9 cellular contexts compared by ENCODE assay signal in genomic region chr3:481680-482079, GRCh38.
DNase-seq lines count a peak whose midpoint lies in the region; ATAC-seq and TF ChIP-seq lines count a peak whose summit lies in the region.
"Had no signal": no experiment of that assay in that cellular context is flagged by ENCODE, and none has a peak within 500 bp of the region (broad histone marks: within the 10 kb centered on the region; RNA-seq: fewer than 3 reads in every experiment).

No MANE protein-coding gene starts in this region.

- peaks cover 25% of the 10 kb centered on the region for H3K4me1 Mint-ChIP-seq in mesothelial cell of epicardium

- H3K27ac Mint-ChIP-seq in mesothelial cell of epicardium: peak overlapping the region; percentile 74
- H3K27ac Mint-ChIP-seq: T-helper 2 cell treated with Interferon-gamma antibody and Interleukin-4, amounts not matched to agents 5 μg/mL and 100 μg/mL, for 36 hours had no signal

- no peak overlapping the region for H3K4me3 Mint-ChIP-seq in mesothelial cell of epicardium
- H3K4me3 Mint-ChIP-seq: T-helper 2 cell treated with Interferon-gamma antibody and Interleukin-4, amounts not matched to agents 5 μg/mL and 100 μg/mL, for 36 hours had no signal

- in situ Hi-C loops in GM13976 (cut with MboI; ENCODE audit: low sequenced_read_pairs, unreplicated experiment): no loop called here

- H3K36me3 Mint-ChIP-seq in mesothelial cell of epicardium: no peaks in the 10 kb centered on the region

- TF ChIP-seq CTCF in GM13976 (IDR thresholded peaks at IDR 0.05; ENCODE audit: borderline replicate concordance, control extremely low read depth, extremely low read depth, insufficient read depth, missing control alignments): no peak
- peak; percentile 16 for TF ChIP-seq CTCF in mesothelial cell of epicardium (IDR thresholded peaks at IDR 0.05; ENCODE audit: unreplicated experiment)

- H3K27me3 Mint-ChIP-seq in mesothelial cell of epicardium (ENCODE audit: low read depth): no peaks in the 10 kb centered on the region

- ATAC-seq in GM21529 (IDR thresholded peaks at IDR 0.05; ENCODE audit: unreplicated experiment) (peak; percentile 64), GM21576 (IDR thresholded peaks at IDR 0.05; ENCODE audit: unreplicated experiment) (no peak)
- ATAC-seq: heart right ventricle had no signal

- DNase-seq in GM13976 (ENCODE audit: low spot score): peak; percentile 35
- peak; percentile 79 for DNase-seq in OCI-M1 (lab: John Stamatoyannopoulos, UW)
- no peak for DNase-seq in mesothelial cell of epicardium (ENCODE audit: low spot score in 2 of 2, unreplicated experiment in 2 of 2)
- no peak for DNase-seq in NCI-H2081 treated with DMSO at 0.1 percent for 48 hours (lab: John Stamatoyannopoulos, UW)
- DNase-seq in HK-2 (ENCODE audit: unreplicated experiment): no peak
- DNase-seq: heart right ventricle had no signal

- H3K9me3 Mint-ChIP-seq in mesothelial cell of epicardium: peaks cover 14% of the 10 kb centered on the region

Comparison
In these comparisons a context has a peak if more than half of its experiments do, and no peak if none do; other contexts are left out.
1. DNase-seq: peak in GM13976 (single experiment) and OCI-M1 (single experiment); none in mesothelial cell of epicardium (0 of 2), NCI-H2081 treated with DMSO at 0.1 percent for 48 hours (single experiment) and HK-2 (single experiment).